Comparison of ENCODE assay signal across 8 cellular contexts in genomic region chr11:96228911-96229310, GRCh38.
A peak's percentile ranks its signal among the peaks of the same experiment; 100 is the strongest.
DNase-seq lines count a peak whose midpoint lies in the region; TF ChIP-seq lines count a peak whose summit lies in the region.

No MANE protein-coding gene starts in this region.

- TF ChIP-seq CTCF in hepatocyte (IDR thresholded peaks at IDR 0.05; ENCODE audit: poor library complexity) = no peak

- H3K27me3 ChIP-seq in adipocyte (replicated peaks; ENCODE audit: control insufficient read depth, insufficient read depth, low read length) (no peaks in the 10 kb centered on the region), hepatocyte (no peaks in the 10 kb centered on the region), stomach smooth muscle (ENCODE audit: control insufficient read depth in 1 of 2, insufficient read depth in 2 of 2, low read length in 2 of 2) (no peaks in the 10 kb centered on the region)

- H3K4me1 Mint-ChIP-seq in activated CD4-positive, alpha-beta T cell treated with anti-CD3 and anti-CD28 coated beads, Interleukin-2, amount 10 ng/mL, durations not matched to agents 7 days and 5 days = peaks cover 59% of the 10 kb centered on the region

- H2AFZ ChIP-seq in hepatocyte = no peak overlapping the region

- peaks cover 36% of the 10 kb centered on the region for H3K36me3 Mint-ChIP-seq in activated CD4-positive, alpha-beta T cell treated with anti-CD3 and anti-CD28 coated beads, Interleukin-2, amount 10 ng/mL, durations not matched to agents 7 days and 5 days (ENCODE audit: low read depth)

- DNase-seq in activated CD4-positive, alpha-beta T cell treated with anti-CD3 and anti-CD28 coated beads, Interleukin-2, amount 10 ng/mL, durations not matched to agents 7 days and 5 days = no peak
- no peak for DNase-seq in activated CD4-positive, alpha-beta T cell treated with anti-CD3 and anti-CD28 coated beads, Interleukin-2, amount 50 U/mL, for 1 hour
- DNase-seq in adipocyte (ENCODE audit: low read depth) (peak; percentile 58), hepatocyte (ENCODE audit: low spot score) (no peak), NCI-H1417 (lab: John Stamatoyannopoulos, UW) (no peak), NCI-H2107 treated with DMSO at 0.1 percent for 48 hours (lab: John Stamatoyannopoulos, UW; ENCODE audit: unreplicated experiment) (no peak), Kasumi-1 (lab: John Stamatoyannopoulos, UW) (no peak)

- peak overlapping the region; percentile 39 for H3K27ac Mint-ChIP-seq in activated CD4-positive, alpha-beta T cell treated with anti-CD3 and anti-CD28 coated beads, Interleukin-2, amount 10 ng/mL, durations not matched to agents 7 days and 5 days

- no peak overlapping the region for H3K4me2 ChIP-seq in hepatocyte

- POLR2A ChIA-PET in activated CD4-positive, alpha-beta T cell treated with anti-CD3 and anti-CD28 coated beads, Interleukin-2, amount 10 ng/mL, durations not matched to agents 7 days and 5 days (lab: Charles Lee) = no interaction called here

- H3K9me3 ChIP-seq in adipocyte (ENCODE audit: control insufficient read depth, low read length) = no peaks in the 10 kb centered on the region
- H3K9me3 ChIP-seq in hepatocyte (ENCODE audit: low read depth) = no peaks in the 10 kb centered on the region
- H3K9me3 ChIP-seq in stomach smooth muscle (ENCODE audit: control insufficient read depth in 2 of 2, low read length in 2 of 2) = no peaks in the 10 kb centered on the region

- no peaks in the 10 kb centered on the region for H3K27me3 Mint-ChIP-seq in activated CD4-positive, alpha-beta T cell treated with anti-CD3 and anti-CD28 coated beads, Interleukin-2, amount 10 ng/mL, durations not matched to agents 7 days and 5 days

- peaks cover 73% of the 10 kb centered on the region for H3K79me2 ChIP-seq in hepatocyte

- H3K9ac ChIP-seq in adipocyte (ENCODE audit: low read length) (peak overlapping the region; percentile 13), stomach smooth muscle (ENCODE audit: low read length in 2 of 2) (no peak overlapping the region)

- H3K4me1 ChIP-seq in adipocyte (ENCODE audit: control insufficient read depth, insufficient read depth, low read length) (peaks cover 35% of the 10 kb centered on the region), hepatocyte (ENCODE audit: insufficient read depth) (peaks cover 4% of the 10 kb centered on the region), stomach smooth muscle (ENCODE audit: control insufficient read depth, insufficient read depth, low read length) (peaks cover 10% of the 10 kb centered on the region)

- CTCF ChIA-PET in activated CD4-positive, alpha-beta T cell treated with anti-CD3 and anti-CD28 coated beads, Interleukin-2, amount 10 ng/mL, durations not matched to agents 7 days and 5 days (lab: Charles Lee) = interaction anchor here (1.0 to 3.1 kb wide), 2 partner anchors 12 to 19 kb away, joined by 4 to 8 read pairs; no protein-coding TSS in a partner anchor

- no peaks in the 10 kb centered on the region for H4K20me1 ChIP-seq in hepatocyte (ENCODE audit: insufficient read depth, poor library complexity, severe bottlenecking)

- H3K4me3 Mint-ChIP-seq in activated CD4-positive, alpha-beta T cell treated with anti-CD3 and anti-CD28 coated beads, Interleukin-2, amount 10 ng/mL, durations not matched to agents 7 days and 5 days = no peak overlapping the region

- no peaks in the 10 kb centered on the region for H3K36me3 ChIP-seq in adipocyte (ENCODE audit: control insufficient read depth, insufficient read depth, low read length, severe bottlenecking)
- H3K36me3 ChIP-seq in hepatocyte (replicated peaks; ENCODE audit: insufficient read depth, low read depth) = no peaks in the 10 kb centered on the region
- H3K36me3 ChIP-seq in stomach smooth muscle (ENCODE audit: control insufficient read depth in 2 of 2, insufficient read depth in 2 of 2, low read length in 2 of 2) = no peaks in the 10 kb centered on the region

- H3K27ac ChIP-seq in hepatocyte = peak overlapping the region; percentile 89
- peak overlapping the region; percentile 46 for H3K27ac ChIP-seq in stomach smooth muscle (ENCODE audit: low read length)

- H3K9me3 Mint-ChIP-seq in activated CD4-positive, alpha-beta T cell treated with anti-CD3 and anti-CD28 coated beads, Interleukin-2, amount 10 ng/mL, durations not matched to agents 7 days and 5 days = peaks cover 3% of the 10 kb centered on the region

- H3K4me3 ChIP-seq in adipocyte (ENCODE audit: low read length) (peak overlapping the region; percentile 4), hepatocyte (no peak overlapping the region), stomach smooth muscle (ENCODE audit: low read length in 2 of 2) (no peak overlapping the region)

- H3K9me2 ChIP-seq in hepatocyte (replicated peaks; ENCODE audit: insufficient read depth) = no peaks in the 10 kb centered on the region
